ENCODE assay signal across 9 cellular contexts in the genomic region with DNA sequence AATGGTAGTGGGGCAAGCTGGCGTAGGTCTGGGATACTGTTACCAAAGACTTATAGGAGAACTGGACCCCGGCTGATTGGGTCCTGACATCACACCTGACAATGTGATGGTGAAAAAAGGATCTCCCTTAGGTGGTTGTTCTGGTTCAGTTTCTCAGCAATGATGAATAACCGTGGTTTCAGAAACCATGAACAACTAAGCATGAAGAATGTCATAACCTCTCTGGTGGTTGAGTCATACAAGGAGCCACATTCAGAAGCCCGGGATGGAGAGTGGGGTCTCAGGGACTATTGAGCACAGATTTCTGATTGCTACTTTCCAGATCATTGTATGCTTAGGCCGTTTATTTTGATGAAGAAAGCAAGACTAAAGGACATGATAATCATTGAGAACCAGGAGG. TPM values are rescaled to one million over a fixed set of nuclear protein-coding genes. Genes with fewer than 3 reads are reported as not detected.
DNase-seq lines count a peak whose midpoint lies in the region; ATAC-seq and TF ChIP-seq lines count a peak whose summit lies in the region.
"Had no signal": no experiment of that assay in that cellular context is flagged by ENCODE, and none has a peak within 500 bp of the region (broad histone marks: within the 10 kb centered on the region; RNA-seq: fewer than 3 reads in every experiment).

No MANE protein-coding gene starts in this region.

- intact Hi-C loops in transverse colon (cut with DNase I; ENCODE audit: low total_unique reads) = no loop called here

- H3K27me3 ChIP-seq in MM.1S (replicated peaks; ENCODE audit: insufficient read depth, low read length) = no peaks in the 10 kb centered on the region
- H3K27me3 ChIP-seq in BE2C = no peaks in the 10 kb centered on the region
- no peaks in the 10 kb centered on the region for H3K27me3 ChIP-seq in transverse colon

- H3K4me1 Mint-ChIP-seq in HFFc6 (ENCODE audit: low read depth) (peaks cover 6% of the 10 kb centered on the region; the same call in 1 of the 2 replicates), memory B cell (peaks cover 32% of the 10 kb centered on the region)

- no peak for TF ChIP-seq CTCF in HFFc6 (IDR thresholded peaks at IDR 0.05)
- no peak for TF ChIP-seq CTCF in MM.1S (IDR thresholded peaks at IDR 0.05; ENCODE audit: low read length)
- TF ChIP-seq CTCF in BE2C (IDR thresholded peaks at IDR 0.05; ENCODE audit: low read depth, low read length) = no peak
- TF ChIP-seq CTCF in transverse colon (IDR thresholded peaks at IDR 0.05) = no peak

- H3K27ac ChIP-seq in MM.1S (ENCODE audit: low read length) (peak overlapping the region; percentile 80), transverse colon (no peak overlapping the region)

- no peak overlapping the region for H3K27ac Mint-ChIP-seq in HFFc6
- peak overlapping the region; percentile 57 for H3K27ac Mint-ChIP-seq in memory B cell

- peaks cover 63% of the 10 kb centered on the region for H3K79me2 ChIP-seq in MM.1S (ENCODE audit: low read length)

- TF ChIP-seq POLR2A in transverse colon (IDR thresholded peaks at IDR 0.05) = no peak

- H3K9ac ChIP-seq in MM.1S (ENCODE audit: low read length) = peak overlapping the region; percentile 54

- in situ Hi-C loops in transverse colon (cut with MboI; ENCODE audit: low pct_ligation_motif_present in 1 of 4, low pct_unique_long_range_greater_than_20kb in 1 of 4, low sequenced_read_pairs in 3 of 4) = no loop called here

- no peaks in the 10 kb centered on the region for H3K9me2 ChIP-seq in MM.1S (replicated peaks; ENCODE audit: insufficient read depth, low read length)

- H3K4me3 ChIP-seq in MM.1S (ENCODE audit: low read length) (peak overlapping the region; percentile 62), BE2C (ENCODE audit: low read depth, low read length) (no peak overlapping the region), transverse colon (no peak overlapping the region)

- H2AFZ ChIP-seq in MM.1S (ENCODE audit: low read length) = peak overlapping the region; percentile 58

- ATAC-seq in GM18867 (IDR thresholded peaks at IDR 0.05; ENCODE audit: unreplicated experiment) (peak; percentile 65), memory B cell (ENCODE audit: low read depth) (peak; percentile 49)

- 77 to 82% methylated on average over 5 of the region's 5 CpGs for WGBS in transverse colon (ENCODE audit: low coverage in 1 of 2), 2 donors

- H3K9me3 ChIP-seq in MM.1S (replicated peaks; ENCODE audit: insufficient read depth, low read length) (no peaks in the 10 kb centered on the region), BE2C (no peaks in the 10 kb centered on the region; the same call in 1 of the 2 replicates), transverse colon (no peaks in the 10 kb centered on the region)

- H3K36me3 Mint-ChIP-seq in HFFc6 (ENCODE audit: low read depth) (no peaks in the 10 kb centered on the region), memory B cell (peaks cover 5% of the 10 kb centered on the region)

- TF ChIP-seq EP300 in transverse colon (IDR thresholded peaks at IDR 0.05; ENCODE audit: low read depth) = no peak

- H3K4me3 Mint-ChIP-seq in HFFc6 = no peak overlapping the region
- H3K4me3 Mint-ChIP-seq in memory B cell = peak overlapping the region; percentile 75

- H3K9me3 Mint-ChIP-seq in HFFc6 (no peaks in the 10 kb centered on the region), memory B cell (no peaks in the 10 kb centered on the region)

- peak overlapping the region; percentile 71 for H3K4me2 ChIP-seq in MM.1S (ENCODE audit: low read depth, low read length)

- peaks cover 2% of the 10 kb centered on the region for H3K27me3 Mint-ChIP-seq in HFFc6 (ENCODE audit: insufficient read depth)
- H3K27me3 Mint-ChIP-seq in memory B cell = no peaks in the 10 kb centered on the region

- peaks cover 44% of the 10 kb centered on the region for H3F3A ChIP-seq in MM.1S (ENCODE audit: insufficient read depth, low read length)

- peaks cover 46% of the 10 kb centered on the region for H3K4me1 ChIP-seq in MM.1S (ENCODE audit: low read length)
- H3K4me1 ChIP-seq in BE2C = no peaks in the 10 kb centered on the region
- H3K4me1 ChIP-seq in transverse colon = peaks cover 0 to 19% (median 0%) of the 10 kb centered on the region in 4 donors

- no peaks in the 10 kb centered on the region for H4K20me1 ChIP-seq in MM.1S (ENCODE audit: insufficient read depth, low read length)

- no peaks in the 10 kb centered on the region for H3K36me3 ChIP-seq in MM.1S (replicated peaks; ENCODE audit: insufficient read depth, low read length)
- H3K36me3 ChIP-seq in BE2C = no peaks in the 10 kb centered on the region
- no peaks in the 10 kb centered on the region for H3K36me3 ChIP-seq in transverse colon

- peak; percentile 27 for DNase-seq in HFFc6
- DNase-seq in MM.1S = peak; percentile 56
- DNase-seq in memory B cell (ENCODE audit: low spot score in 2 of 2) = no peak
- DNase-seq in HuH-7 (ENCODE audit: low spot score) = no peak
- DNase-seq in BE2C = no peak
- DNase-seq in transverse colon = no peak
- DNase-seq in NCI-H2227 (lab: John Stamatoyannopoulos, UW; ENCODE audit: unreplicated experiment) = no peak
- DNase-seq: NCI-H146 had no signal

RNA-seq across cellular contexts. Expression of gene GPR160, which starts 17.4 kb away (rescaled TPM):
- under 1 TPM in 3 of 6 experiments, not detected in 3; 0.10 to 0.23 (median 0.19) TPM for total RNA-seq in HFFc6 (2021; fragmentation: NEBNext Ultra II Directional; extraction: Animal tissue kit (Norgen Biotek cat#: 25700))
- not detected for polyA plus RNA-seq in BE2C (2012; ENCODE audit: insufficient read depth, insufficient read length, low read depth)
- 100 to 1,000 TPM in 3 of 4 donors, 10 to 100 TPM in 1; 93.5 to 195 (median 139) TPM for total RNA-seq in transverse colon

Comparison
In these comparisons a context has a peak if more than half of its experiments do, and no peak if none do; other contexts are left out.
1. DNase-seq: peak in HFFc6 (single experiment) and MM.1S (single experiment); none in memory B cell (0 of 2), HuH-7 (single experiment), BE2C (single experiment), transverse colon (single experiment) and NCI-H2227 (single experiment).
2. RNA of gene GPR160, which starts 17.4 kb away (total RNA-seq): 93.5 to 195 TPM in transverse colon; 0.10 to 0.23 TPM in HFFc6; every median in the first group is over 10 times any median in the second.